In the genomic region with DNA sequence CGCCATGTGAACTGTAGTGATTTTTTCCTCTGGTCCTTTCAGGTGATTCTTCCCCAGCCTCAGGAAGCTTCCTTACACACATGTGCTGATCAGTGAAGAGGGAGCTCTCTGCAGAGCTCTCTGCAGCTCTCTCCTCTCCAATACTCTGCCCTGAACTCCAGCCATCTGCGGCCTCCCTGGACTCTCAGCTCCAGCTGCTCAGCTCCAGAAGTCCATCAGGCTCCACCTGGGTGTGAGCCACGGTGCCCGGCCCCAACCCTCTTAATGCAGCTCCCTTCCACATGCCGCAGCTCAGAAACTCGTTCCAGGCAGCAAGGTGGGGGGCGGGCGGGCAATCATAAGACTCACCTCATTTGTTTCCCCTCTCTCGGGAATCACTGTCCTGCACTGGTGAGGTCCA, we compare ENCODE assay signal across 24 cellular contexts.
"Had no signal": no experiment of that assay in that cellular context is flagged by ENCODE, and none has a peak within 500 bp of the region (broad histone marks: within the 10 kb centered on the region; RNA-seq: fewer than 3 reads in every experiment).

No MANE protein-coding gene starts in this region.

- H3K4me3 ChIP-seq: hepatocyte, left ventricle myocardium inferior, lung, mucosa of descending colon, pancreas, prostate gland, sigmoid colon, stomach, testis, thyroid gland, transverse colon, upper lobe of left lung, vagina had no signal

- H3K9me3 ChIP-seq: left ventricle myocardium inferior, mucosa of descending colon, pancreas, prostate gland, sigmoid colon, stomach, testis, thyroid gland, transverse colon, upper lobe of left lung, vagina had no signal

- H2AFZ ChIP-seq: hepatocyte had no signal

- H3K79me2 ChIP-seq: hepatocyte had no signal

- DNase-seq: islet precursor cell; left ventricle myocardium inferior; midbrain; mucosa of descending colon; naive thymus-derived CD4-positive, alpha-beta T cell; pancreas; retina; right cardiac atrium; sigmoid colon; small intestine; stimulated activated CD4-positive, alpha-beta T cell treated with anti-CD3 and anti-CD28 coated beads, Interleukin-1b, Interleukin-23, amount 100 ng/mL, for 48 hours; stimulated activated CD4-positive, alpha-beta T cell treated with anti-CD3 and anti-CD28 coated beads, Interleukin-2, amount 100 ng/mL, for 48 hours; stimulated activated naive B cell treated with anti-CD40 and anti-IgM and Interleukin-4, amounts not matched to agents 10 μg/mL and 1 μg/mL and 100 μg/mL, for 72 hours; stimulated activated naive CD8-positive, alpha-beta T cell treated with anti-CD3 and anti-CD28 coated beads, Interleukin-15, Interleukin-2, amounts not matched to agents 100 U/mL and 50 U/mL, for 24 hours; stomach; testis; thyroid gland; transverse colon; upper lobe of left lung had no signal

- H3K4me2 ChIP-seq: hepatocyte had no signal

- ATAC-seq: mucosa of descending colon; naive thymus-derived CD4-positive, alpha-beta T cell; natural killer cell treated with Interleukin-12 subunit alpha and Interleukin-12 subunit beta and Interleukin-15 and Interleukin-18, amount 100 ng/mL, for 72 hours; pancreas; right cardiac atrium; stimulated activated naive B cell treated with anti-CD40 and anti-IgM and Interleukin-4, amounts not matched to agents 10 μg/mL and 1 μg/mL and 100 μg/mL, for 72 hours; stimulated activated naive CD8-positive, alpha-beta T cell treated with anti-CD3 and anti-CD28 coated beads, Interleukin-15, Interleukin-2, amounts not matched to agents 100 U/mL and 50 U/mL, for 24 hours had no signal

- H3K4me1 ChIP-seq: left ventricle myocardium inferior, pancreas, prostate gland, sigmoid colon, stomach, testis, transverse colon, upper lobe of left lung, vagina had no signal

- H3K36me3 ChIP-seq: left ventricle myocardium inferior, pancreas, prostate gland, sigmoid colon, stomach, thyroid gland, transverse colon, upper lobe of left lung, vagina had no signal

- H3K27me3 ChIP-seq: hepatocyte, pancreas, sigmoid colon, testis, thyroid gland, transverse colon, upper lobe of left lung, vagina had no signal

- H3K27ac ChIP-seq: hepatocyte, left ventricle myocardium inferior, pancreas, prostate gland, sigmoid colon, stomach, testis, thyroid gland, transverse colon, upper lobe of left lung, vagina had no signal

- FAIRE-seq: pancreas, small intestine had no signal
